1 cellular context compared by ENCODE assay signal in the genomic region with DNA sequence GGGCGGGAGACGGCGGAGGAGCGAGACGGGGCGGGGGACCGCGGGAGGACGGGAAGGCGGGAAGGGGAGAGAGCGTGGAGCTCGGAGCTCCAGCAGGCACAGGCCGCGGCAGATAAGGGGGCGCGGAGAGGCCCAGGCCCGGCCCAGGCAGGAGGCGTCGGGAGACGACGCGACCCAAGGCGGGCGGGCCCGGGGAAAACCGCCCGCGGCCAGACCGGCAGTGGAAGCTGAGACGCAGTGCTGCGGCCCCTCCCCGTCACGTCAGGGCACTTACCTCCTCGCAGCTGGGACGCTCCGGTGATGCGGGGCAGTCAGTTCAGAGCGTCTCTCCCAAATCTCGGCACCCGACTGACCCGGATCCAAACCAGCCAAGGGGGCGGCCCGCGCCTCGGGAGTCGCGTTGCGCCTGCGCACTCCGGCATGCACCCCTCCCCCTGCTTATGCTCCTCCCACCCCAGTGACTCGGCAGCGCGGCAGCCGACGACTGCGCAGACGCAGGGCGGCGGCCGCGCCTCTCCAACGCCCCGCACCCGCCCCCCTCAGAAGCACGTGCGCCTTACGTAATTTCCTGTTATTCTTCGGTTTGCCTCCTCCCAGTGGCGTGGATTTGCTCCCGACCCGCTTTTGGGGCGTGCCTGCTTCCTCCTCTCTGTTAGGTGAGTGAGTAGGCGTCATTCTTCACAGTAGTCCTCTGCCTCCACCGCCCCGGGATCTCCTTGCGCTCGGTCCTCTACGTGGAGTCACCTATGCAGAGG.
TF ChIP-seq lines count a peak whose summit lies in the region.

A gene (minus strand): TSS at position 350 of the 755 bp plus-strand sequence. CDS start 3,814 bp downstream, outside the sequence.

TF ChIP-seq in HEK293, 187 proteins besides CTCF, POLR2A, EP300 and RAD21 (continued from another document and continues in another):
- TF ChIP-seq, protein P1, sequence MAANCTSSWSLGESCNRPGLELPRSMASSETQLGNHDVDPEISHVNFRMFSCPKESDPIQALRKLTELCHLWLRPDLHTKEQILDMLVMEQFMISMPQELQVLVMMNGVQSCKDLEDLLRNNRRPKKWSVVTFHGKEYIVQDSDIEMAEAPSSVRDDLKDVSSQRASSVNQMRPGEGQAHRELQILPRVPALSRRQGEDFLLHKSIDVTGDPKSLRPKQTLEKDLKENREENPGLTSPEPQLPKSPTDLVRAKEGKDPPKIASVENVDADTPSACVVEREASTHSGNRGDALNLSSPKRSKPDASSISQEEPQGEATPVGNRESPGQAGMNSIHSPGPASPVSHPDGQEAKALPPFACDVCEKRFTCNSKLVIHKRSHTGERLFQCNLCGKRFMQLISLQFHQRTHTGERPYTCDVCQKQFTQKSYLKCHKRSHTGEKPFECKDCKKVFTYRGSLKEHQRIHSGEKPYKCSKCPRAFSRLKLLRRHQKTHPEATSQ (tag by site-specific recombination; IDR thresholded peaks at IDR 0.05): peak; percentile 97
- TF ChIP-seq, protein P2, sequence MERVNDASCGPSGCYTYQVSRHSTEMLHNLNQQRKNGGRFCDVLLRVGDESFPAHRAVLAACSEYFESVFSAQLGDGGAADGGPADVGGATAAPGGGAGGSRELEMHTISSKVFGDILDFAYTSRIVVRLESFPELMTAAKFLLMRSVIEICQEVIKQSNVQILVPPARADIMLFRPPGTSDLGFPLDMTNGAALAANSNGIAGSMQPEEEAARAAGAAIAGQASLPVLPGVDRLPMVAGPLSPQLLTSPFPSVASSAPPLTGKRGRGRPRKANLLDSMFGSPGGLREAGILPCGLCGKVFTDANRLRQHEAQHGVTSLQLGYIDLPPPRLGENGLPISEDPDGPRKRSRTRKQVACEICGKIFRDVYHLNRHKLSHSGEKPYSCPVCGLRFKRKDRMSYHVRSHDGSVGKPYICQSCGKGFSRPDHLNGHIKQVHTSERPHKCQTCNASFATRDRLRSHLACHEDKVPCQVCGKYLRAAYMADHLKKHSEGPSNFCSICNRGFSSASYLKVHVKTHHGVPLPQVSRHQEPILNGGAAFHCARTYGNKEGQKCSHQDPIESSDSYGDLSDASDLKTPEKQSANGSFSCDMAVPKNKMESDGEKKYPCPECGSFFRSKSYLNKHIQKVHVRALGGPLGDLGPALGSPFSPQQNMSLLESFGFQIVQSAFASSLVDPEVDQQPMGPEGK (tag by site-specific recombination; IDR thresholded peaks at IDR 0.05): peak; percentile 76
- TF ChIP-seq ZNF529 (tag by site-specific recombination; IDR thresholded peaks at IDR 0.05; ENCODE audit: insufficient replicate concordance): no peak
- TF ChIP-seq KLF16 (tag by site-specific recombination; IDR thresholded peaks at IDR 0.05): peak; percentile 89
- TF ChIP-seq, protein P3, sequence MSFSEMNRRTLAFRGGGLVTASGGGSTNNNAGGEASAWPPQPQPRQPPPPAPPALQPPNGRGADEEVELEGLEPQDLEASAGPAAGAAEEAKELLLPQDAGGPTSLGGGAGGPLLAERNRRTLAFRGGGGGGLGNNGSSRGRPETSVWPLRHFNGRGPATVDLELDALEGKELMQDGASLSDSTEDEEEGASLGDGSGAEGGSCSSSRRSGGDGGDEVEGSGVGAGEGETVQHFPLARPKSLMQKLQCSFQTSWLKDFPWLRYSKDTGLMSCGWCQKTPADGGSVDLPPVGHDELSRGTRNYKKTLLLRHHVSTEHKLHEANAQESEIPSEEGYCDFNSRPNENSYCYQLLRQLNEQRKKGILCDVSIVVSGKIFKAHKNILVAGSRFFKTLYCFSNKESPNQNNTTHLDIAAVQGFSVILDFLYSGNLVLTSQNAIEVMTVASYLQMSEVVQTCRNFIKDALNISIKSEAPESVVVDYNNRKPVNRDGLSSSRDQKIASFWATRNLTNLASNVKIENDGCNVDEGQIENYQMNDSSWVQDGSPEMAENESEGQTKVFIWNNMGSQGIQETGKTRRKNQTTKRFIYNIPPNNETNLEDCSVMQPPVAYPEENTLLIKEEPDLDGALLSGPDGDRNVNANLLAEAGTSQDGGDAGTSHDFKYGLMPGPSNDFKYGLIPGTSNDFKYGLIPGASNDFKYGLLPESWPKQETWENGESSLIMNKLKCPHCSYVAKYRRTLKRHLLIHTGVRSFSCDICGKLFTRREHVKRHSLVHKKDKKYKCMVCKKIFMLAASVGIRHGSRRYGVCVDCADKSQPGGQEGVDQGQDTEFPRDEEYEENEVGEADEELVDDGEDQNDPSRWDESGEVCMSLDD (tag by site-specific recombination; IDR thresholded peaks at IDR 0.05): peak; percentile 46; the same call in 1 of the 2 replicates
- TF ChIP-seq MZF1 (tag by site-specific recombination; IDR thresholded peaks at IDR 0.05; ENCODE audit: borderline replicate concordance): no peak; the same call in 1 of the 2 replicates
- peak; percentile 41; the same call in 1 of the 2 replicates for TF ChIP-seq ZNF223 (tag by site-specific recombination; IDR thresholded peaks at IDR 0.05)
- peak; percentile 80 for TF ChIP-seq ZNF600 (tag by site-specific recombination; IDR thresholded peaks at IDR 0.05)
- TF ChIP-seq ZNF214 (tag by site-specific recombination; IDR thresholded peaks at IDR 0.05; ENCODE audit: borderline replicate concordance): no peak
- 0 out of 2 replicates have a peak, but pooled peaks have one; percentile 64 for TF ChIP-seq ZSCAN16 (tag by site-specific recombination; IDR thresholded peaks at IDR 0.05)
- TF ChIP-seq ZFP37 (tag by site-specific recombination; IDR thresholded peaks at IDR 0.05): peak; percentile 64
- TF ChIP-seq SALL2 (tag by site-specific recombination; IDR thresholded peaks at IDR 0.05; ENCODE audit: borderline replicate concordance): no peak
- TF ChIP-seq ZNF501 (tag by site-specific recombination; IDR thresholded peaks at IDR 0.05): peak; percentile 72; the same call in 1 of the 2 replicates
- TF ChIP-seq OVOL3 (tag by site-specific recombination; IDR thresholded peaks at IDR 0.05): no peak
- TF ChIP-seq ZNF292 (tag by site-specific recombination; IDR thresholded peaks at IDR 0.05; ENCODE audit: borderline replicate concordance, low read depth): no peak
- peak; percentile 88 for TF ChIP-seq ZBTB17 (tag by site-specific recombination; IDR thresholded peaks at IDR 0.05)
- TF ChIP-seq GFI1B (tag by site-specific recombination; IDR thresholded peaks at IDR 0.05): peak; percentile 91
- no peak for TF ChIP-seq RBAK (tag by site-specific recombination; IDR thresholded peaks at IDR 0.05)
- TF ChIP-seq ZNF335 (tag by site-specific recombination; conservative IDR thresholded peaks at IDR 0.05): 0 out of 2 replicates have a peak, but pooled peaks have one; percentile 50
- no peak for TF ChIP-seq MYNN (tag by site-specific recombination; IDR thresholded peaks at IDR 0.05; ENCODE audit: borderline replicate concordance)
- TF ChIP-seq GLI2 (tag by site-specific recombination; IDR thresholded peaks at IDR 0.05; ENCODE audit: borderline replicate concordance, low read depth): no peak
- TF ChIP-seq BCL11B (tag by site-specific recombination; IDR thresholded peaks at IDR 0.05; ENCODE audit: low read depth): no peak
- no peak for TF ChIP-seq HOXA7 (CRISPR knock-in tag; IDR thresholded peaks at IDR 0.05; ENCODE audit: borderline replicate concordance)
- TF ChIP-seq, protein P4, sequence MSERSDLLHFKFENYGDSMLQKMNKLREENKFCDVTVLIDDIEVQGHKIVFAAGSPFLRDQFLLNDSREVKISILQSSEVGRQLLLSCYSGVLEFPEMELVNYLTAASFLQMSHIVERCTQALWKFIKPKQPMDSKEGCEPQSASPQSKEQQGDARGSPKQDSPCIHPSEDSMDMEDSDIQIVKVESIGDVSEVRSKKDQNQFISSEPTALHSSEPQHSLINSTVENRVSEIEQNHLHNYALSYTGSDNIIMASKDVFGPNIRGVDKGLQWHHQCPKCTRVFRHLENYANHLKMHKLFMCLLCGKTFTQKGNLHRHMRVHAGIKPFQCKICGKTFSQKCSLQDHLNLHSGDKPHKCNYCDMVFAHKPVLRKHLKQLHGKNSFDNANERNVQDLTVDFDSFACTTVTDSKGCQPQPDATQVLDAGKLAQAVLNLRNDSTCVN (tag by site-specific recombination; optimal IDR thresholded peaks at IDR 0.05): peak; percentile 82
- no peak; the same call in 1 of the 2 replicates for TF ChIP-seq BCL11A (tag by site-specific recombination; IDR thresholded peaks at IDR 0.05; ENCODE audit: low read depth)
- peak; percentile 62; the same call in 1 of the 2 replicates for TF ChIP-seq ZSCAN30 (tag by site-specific recombination; IDR thresholded peaks at IDR 0.05)
- TF ChIP-seq ZNF843 (tag by site-specific recombination; IDR thresholded peaks at IDR 0.05): 0 out of 2 replicates have a peak, but pooled peaks have one; percentile 38
- TF ChIP-seq ZNF155 (tag by site-specific recombination; IDR thresholded peaks at IDR 0.05): no peak
- TF ChIP-seq YY1 (tag by site-specific recombination; IDR thresholded peaks at IDR 0.05): peak; percentile 50; the same call in 1 of the 2 replicates
- TF ChIP-seq ZNF114 (tag by site-specific recombination; IDR thresholded peaks at IDR 0.05): no peak
- peak; percentile 100 for TF ChIP-seq KLF10 (tag by site-specific recombination; IDR thresholded peaks at IDR 0.05)
- peak; percentile 99 for TF ChIP-seq SP3 (tag by site-specific recombination; IDR thresholded peaks at IDR 0.05)
- TF ChIP-seq ZNF433 (tag by site-specific recombination; IDR thresholded peaks at IDR 0.05; ENCODE audit: low read depth): no peak
- TF ChIP-seq, protein P5, sequence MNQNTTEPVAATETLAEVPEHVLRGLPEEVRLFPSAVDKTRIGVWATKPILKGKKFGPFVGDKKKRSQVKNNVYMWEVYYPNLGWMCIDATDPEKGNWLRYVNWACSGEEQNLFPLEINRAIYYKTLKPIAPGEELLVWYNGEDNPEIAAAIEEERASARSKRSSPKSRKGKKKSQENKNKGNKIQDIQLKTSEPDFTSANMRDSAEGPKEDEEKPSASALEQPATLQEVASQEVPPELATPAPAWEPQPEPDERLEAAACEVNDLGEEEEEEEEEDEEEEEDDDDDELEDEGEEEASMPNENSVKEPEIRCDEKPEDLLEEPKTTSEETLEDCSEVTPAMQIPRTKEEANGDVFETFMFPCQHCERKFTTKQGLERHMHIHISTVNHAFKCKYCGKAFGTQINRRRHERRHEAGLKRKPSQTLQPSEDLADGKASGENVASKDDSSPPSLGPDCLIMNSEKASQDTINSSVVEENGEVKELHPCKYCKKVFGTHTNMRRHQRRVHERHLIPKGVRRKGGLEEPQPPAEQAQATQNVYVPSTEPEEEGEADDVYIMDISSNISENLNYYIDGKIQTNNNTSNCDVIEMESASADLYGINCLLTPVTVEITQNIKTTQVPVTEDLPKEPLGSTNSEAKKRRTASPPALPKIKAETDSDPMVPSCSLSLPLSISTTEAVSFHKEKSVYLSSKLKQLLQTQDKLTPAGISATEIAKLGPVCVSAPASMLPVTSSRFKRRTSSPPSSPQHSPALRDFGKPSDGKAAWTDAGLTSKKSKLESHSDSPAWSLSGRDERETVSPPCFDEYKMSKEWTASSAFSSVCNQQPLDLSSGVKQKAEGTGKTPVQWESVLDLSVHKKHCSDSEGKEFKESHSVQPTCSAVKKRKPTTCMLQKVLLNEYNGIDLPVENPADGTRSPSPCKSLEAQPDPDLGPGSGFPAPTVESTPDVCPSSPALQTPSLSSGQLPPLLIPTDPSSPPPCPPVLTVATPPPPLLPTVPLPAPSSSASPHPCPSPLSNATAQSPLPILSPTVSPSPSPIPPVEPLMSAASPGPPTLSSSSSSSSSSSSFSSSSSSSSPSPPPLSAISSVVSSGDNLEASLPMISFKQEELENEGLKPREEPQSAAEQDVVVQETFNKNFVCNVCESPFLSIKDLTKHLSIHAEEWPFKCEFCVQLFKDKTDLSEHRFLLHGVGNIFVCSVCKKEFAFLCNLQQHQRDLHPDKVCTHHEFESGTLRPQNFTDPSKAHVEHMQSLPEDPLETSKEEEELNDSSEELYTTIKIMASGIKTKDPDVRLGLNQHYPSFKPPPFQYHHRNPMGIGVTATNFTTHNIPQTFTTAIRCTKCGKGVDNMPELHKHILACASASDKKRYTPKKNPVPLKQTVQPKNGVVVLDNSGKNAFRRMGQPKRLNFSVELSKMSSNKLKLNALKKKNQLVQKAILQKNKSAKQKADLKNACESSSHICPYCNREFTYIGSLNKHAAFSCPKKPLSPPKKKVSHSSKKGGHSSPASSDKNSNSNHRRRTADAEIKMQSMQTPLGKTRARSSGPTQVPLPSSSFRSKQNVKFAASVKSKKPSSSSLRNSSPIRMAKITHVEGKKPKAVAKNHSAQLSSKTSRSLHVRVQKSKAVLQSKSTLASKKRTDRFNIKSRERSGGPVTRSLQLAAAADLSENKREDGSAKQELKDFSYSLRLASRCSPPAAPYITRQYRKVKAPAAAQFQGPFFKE (tag by site-specific recombination; IDR thresholded peaks at IDR 0.05; ENCODE audit: borderline replicate concordance): no peak
- TF ChIP-seq, protein P6, sequence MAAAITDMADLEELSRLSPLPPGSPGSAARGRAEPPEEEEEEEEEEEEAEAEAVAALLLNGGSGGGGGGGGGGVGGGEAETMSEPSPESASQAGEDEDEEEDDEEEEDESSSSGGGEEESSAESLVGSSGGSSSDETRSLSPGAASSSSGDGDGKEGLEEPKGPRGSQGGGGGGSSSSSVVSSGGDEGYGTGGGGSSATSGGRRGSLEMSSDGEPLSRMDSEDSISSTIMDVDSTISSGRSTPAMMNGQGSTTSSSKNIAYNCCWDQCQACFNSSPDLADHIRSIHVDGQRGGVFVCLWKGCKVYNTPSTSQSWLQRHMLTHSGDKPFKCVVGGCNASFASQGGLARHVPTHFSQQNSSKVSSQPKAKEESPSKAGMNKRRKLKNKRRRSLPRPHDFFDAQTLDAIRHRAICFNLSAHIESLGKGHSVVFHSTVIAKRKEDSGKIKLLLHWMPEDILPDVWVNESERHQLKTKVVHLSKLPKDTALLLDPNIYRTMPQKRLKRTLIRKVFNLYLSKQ (tag by site-specific recombination; IDR thresholded peaks at IDR 0.05; ENCODE audit: borderline replicate concordance): no peak
- TF ChIP-seq EGR2 (tag by site-specific recombination; IDR thresholded peaks at IDR 0.05; ENCODE audit: low read depth): peak; percentile 89
- TF ChIP-seq, protein P7, sequence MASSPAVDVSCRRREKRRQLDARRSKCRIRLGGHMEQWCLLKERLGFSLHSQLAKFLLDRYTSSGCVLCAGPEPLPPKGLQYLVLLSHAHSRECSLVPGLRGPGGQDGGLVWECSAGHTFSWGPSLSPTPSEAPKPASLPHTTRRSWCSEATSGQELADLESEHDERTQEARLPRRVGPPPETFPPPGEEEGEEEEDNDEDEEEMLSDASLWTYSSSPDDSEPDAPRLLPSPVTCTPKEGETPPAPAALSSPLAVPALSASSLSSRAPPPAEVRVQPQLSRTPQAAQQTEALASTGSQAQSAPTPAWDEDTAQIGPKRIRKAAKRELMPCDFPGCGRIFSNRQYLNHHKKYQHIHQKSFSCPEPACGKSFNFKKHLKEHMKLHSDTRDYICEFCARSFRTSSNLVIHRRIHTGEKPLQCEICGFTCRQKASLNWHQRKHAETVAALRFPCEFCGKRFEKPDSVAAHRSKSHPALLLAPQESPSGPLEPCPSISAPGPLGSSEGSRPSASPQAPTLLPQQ (tag by site-specific recombination; IDR thresholded peaks at IDR 0.05): no peak; the same call in 1 of the 2 replicates
- TF ChIP-seq, protein P8, sequence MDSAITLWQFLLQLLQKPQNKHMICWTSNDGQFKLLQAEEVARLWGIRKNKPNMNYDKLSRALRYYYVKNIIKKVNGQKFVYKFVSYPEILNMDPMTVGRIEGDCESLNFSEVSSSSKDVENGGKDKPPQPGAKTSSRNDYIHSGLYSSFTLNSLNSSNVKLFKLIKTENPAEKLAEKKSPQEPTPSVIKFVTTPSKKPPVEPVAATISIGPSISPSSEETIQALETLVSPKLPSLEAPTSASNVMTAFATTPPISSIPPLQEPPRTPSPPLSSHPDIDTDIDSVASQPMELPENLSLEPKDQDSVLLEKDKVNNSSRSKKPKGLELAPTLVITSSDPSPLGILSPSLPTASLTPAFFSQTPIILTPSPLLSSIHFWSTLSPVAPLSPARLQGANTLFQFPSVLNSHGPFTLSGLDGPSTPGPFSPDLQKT (IDR thresholded peaks at IDR 0.05; ENCODE audit: borderline replicate concordance, low read depth, low read length): no peak
- TF ChIP-seq REPIN1 (tag by site-specific recombination; IDR thresholded peaks at IDR 0.05; ENCODE audit: low read depth): peak; percentile 53; the same call in 1 of the 2 replicates
- TF ChIP-seq ZEB2 (tag by site-specific recombination; IDR thresholded peaks at IDR 0.05): peak; percentile 82
